In genomic region chrX:132217203-132218073, GRCh38 we compare ENCODE assay signal across 8 cellular contexts. TPM values are rescaled to one million over a fixed set of nuclear protein-coding genes. Genes with fewer than 3 reads are reported as not detected.
DNase-seq lines count a peak whose midpoint lies in the region; ATAC-seq and TF ChIP-seq lines count a peak whose summit lies in the region.

No MANE protein-coding gene starts in this region.

- BruUV-seq in HCT116 (replicated peaks; lab: Mats Ljungman, UMichigan), result no TSS peak

- peak; percentile 81 for ATAC-seq in HCT116
- ATAC-seq in gastroesophageal sphincter, result peak; percentile 70
- peak; percentile 57 for ATAC-seq in thoracic aorta (ENCODE audit: insufficient number of reproducible peaks, low FRiP score, low read depth)

- 0% methylated on average over 1 of the region's 74 CpGs; no CpG with 5 or more reads in 1 of the 2 donors for WGBS in gastroesophageal sphincter (ENCODE audit: low coverage in 1 of 2), 2 donors

- H4K20me1 ChIP-seq in HCT116 (ENCODE audit: insufficient read depth) (no peaks in the 10 kb centered on the region), MM.1S (ENCODE audit: insufficient read depth, low read length) (no peaks in the 10 kb centered on the region)

- TF ChIP-seq POLR2A in HCT116 (IDR thresholded peaks at IDR 0.05; ENCODE audit: borderline replicate concordance, extremely low read depth, insufficient read depth, insufficient read length) (no peak), gastroesophageal sphincter (IDR thresholded peaks at IDR 0.05) (no peak)

- no peak for TF ChIP-seq EP300 in gastroesophageal sphincter (IDR thresholded peaks at IDR 0.05)

- H3F3A ChIP-seq in MM.1S (ENCODE audit: insufficient read depth, low read length), result peaks cover 9% of the 10 kb centered on the region; the same call in 1 of the 2 replicates

- H3K9me2 ChIP-seq in HCT116 (ENCODE audit: insufficient read depth) (no peaks in the 10 kb centered on the region), MM.1S (replicated peaks; ENCODE audit: insufficient read depth, low read length) (no peaks in the 10 kb centered on the region)

- H3K79me2 ChIP-seq in HCT116 (ENCODE audit: insufficient read depth, low read length) (peaks cover 39% of the 10 kb centered on the region), MM.1S (ENCODE audit: low read length) (peaks cover 36% of the 10 kb centered on the region)

- H3K36me3 ChIP-seq in HCT116 (ENCODE audit: control insufficient read depth in 1 of 2, insufficient read depth in 2 of 2, low read length in 2 of 2) (peaks cover 0 to 6% of the 10 kb centered on the region in 2 experiments; a peak in 2 of 4 replicates), MM.1S (replicated peaks; ENCODE audit: insufficient read depth, low read length) (0 out of 2 replicates have a peak, but pooled peaks cover 7% of the 10 kb centered on the region), gastroesophageal sphincter (peaks cover 0 to 15% of the 10 kb centered on the region in 2 donors), thoracic aorta (no peaks in the 10 kb centered on the region)

- H3K4me3 ChIP-seq in HCT116 (replicated peaks in 1 of 2; ENCODE audit: low read depth in 1 of 2, low read length in 2 of 2) (peak overlapping the region; percentile 66 to 75), MM.1S (ENCODE audit: low read length) (peak overlapping the region; percentile 75), gastroesophageal sphincter (peak overlapping the region; percentile 77 to 81), thoracic aorta (peak overlapping the region; percentile 81)

- TF ChIP-seq RAD21 in HCT116 (IDR thresholded peaks at IDR 0.05; ENCODE audit: low read depth), result no peak

- H3K4me1 ChIP-seq in HCT116 (ENCODE audit: control insufficient read depth in 1 of 2, insufficient read depth in 2 of 2, low read length in 2 of 2) (peaks cover 0 to 11% of the 10 kb centered on the region in 2 experiments; a peak in 3 of 4 replicates), MM.1S (ENCODE audit: low read length) (peaks cover 6% of the 10 kb centered on the region; the same call in 1 of the 2 replicates), gastroesophageal sphincter (peaks cover 0 to 48% (median 0%) of the 10 kb centered on the region in 3 donors), thoracic aorta (ENCODE audit: control insufficient read depth in 1 of 2, low read depth in 2 of 2) (peaks cover 10 to 13% of the 10 kb centered on the region in 2 donors)

- no peak for TF ChIP-seq CTCF in HCT116 (IDR thresholded peaks at IDR 0.05 in 2 of 3, conservative IDR thresholded peaks at IDR 0.05 in 1 of 3; ENCODE audit: borderline replicate concordance in 1 of 3, insufficient read depth in 1 of 3, low read depth in 2 of 3, low read length in 2 of 3)
- TF ChIP-seq CTCF in MM.1S (IDR thresholded peaks at IDR 0.05; ENCODE audit: low read length), result no peak
- no peak for TF ChIP-seq CTCF in gastroesophageal sphincter (IDR thresholded peaks at IDR 0.05)
- no peak for TF ChIP-seq CTCF in thoracic aorta (IDR thresholded peaks at IDR 0.05)

- peak overlapping the region; percentile 74 for H3K9ac ChIP-seq in HCT116 (ENCODE audit: low read length)
- peak overlapping the region; percentile 88 for H3K9ac ChIP-seq in MM.1S (ENCODE audit: low read length)

- DNase-seq in GDM1 (lab: John Stamatoyannopoulos, UW) (peak; percentile 83), HCT116 (ENCODE audit: low read depth, low spot score) (peak; percentile 74), MM.1S (peak; percentile 69), SIG-M5 (lab: John Stamatoyannopoulos, UW) (peak; percentile 5), occipital lobe (lab: John Stamatoyannopoulos, UW) (peak; percentile 22), thoracic aorta (ENCODE audit: low spot score) (no peak)
- peak; percentile 67 for DNase-seq in activated gamma-delta T cell treated with anti-CD3 and anti-CD28 coated beads, Interleukin-2, amount 50 U/mL, for 16 hours (ENCODE audit: low read depth)

- POLR2A ChIA-PET in HCT116 (lab: Charles Lee), result interaction anchor here (0.6 kb wide), 1 partner anchor 374 kb away, joined by 4 read pairs; no protein-coding TSS in a partner anchor

- intact Hi-C loops in HCT116 (cut with micrococcal nuclease), result loop anchor here (2.0 kb wide), 1 partner anchor 195 kb away; the partner anchor contains the start of gene STK26

- H3K27ac ChIP-seq in HCT116 (ENCODE audit: low read depth, low read length) (peak overlapping the region; percentile 80), MM.1S (ENCODE audit: low read length) (peak overlapping the region; percentile 85), gastroesophageal sphincter (peak overlapping the region; percentile 95 to 98 (median 96)), thoracic aorta (peak overlapping the region; percentile 90 to 95)

- H2AFZ ChIP-seq in HCT116 (ENCODE audit: low read depth, low read length, poor library complexity, severe bottlenecking) (no peak overlapping the region), MM.1S (ENCODE audit: low read length) (peak overlapping the region; percentile 63)

- H3K27me3 ChIP-seq in HCT116 (ENCODE audit: insufficient read depth, low read length) (no peaks in the 10 kb centered on the region), MM.1S (replicated peaks; ENCODE audit: insufficient read depth, low read length) (no peaks in the 10 kb centered on the region), gastroesophageal sphincter (no peaks in the 10 kb centered on the region), thoracic aorta (replicated peaks; ENCODE audit: insufficient read depth) (no peaks in the 10 kb centered on the region)

- H3K9me3 ChIP-seq in HCT116 (ENCODE audit: control insufficient read depth in 1 of 2, insufficient read depth in 1 of 2, low read depth in 1 of 2, low read length in 2 of 2), result no peaks in the 10 kb centered on the region
- no peaks in the 10 kb centered on the region for H3K9me3 ChIP-seq in MM.1S (replicated peaks; ENCODE audit: insufficient read depth, low read length)
- no peaks in the 10 kb centered on the region for H3K9me3 ChIP-seq in gastroesophageal sphincter
- no peaks in the 10 kb centered on the region for H3K9me3 ChIP-seq in thoracic aorta

- H3K4me2 ChIP-seq in HCT116 (ENCODE audit: low read length) (peak overlapping the region; percentile 76), MM.1S (ENCODE audit: low read depth, low read length) (peak overlapping the region; percentile 50)

- CTCF ChIA-PET in HCT116 (lab: Charles Lee), result interaction anchor here (3.1 kb wide), 1 partner anchor 125 kb away, joined by 38 read pairs; no protein-coding TSS in a partner anchor

- RAD21 ChIA-PET in HCT116 (lab: Charles Lee; ENCODE audit: low non-redundant PET in 1 of 2, low total read pairs in 2 of 2, uncharacterized antibody in 2 of 2, unreplicated experiment in 2 of 2), result no interaction called here

TF ChIP-seq in HCT116, 20 proteins besides CTCF, POLR2A, EP300 and RAD21 (continues in another document):
- TF ChIP-seq YY1 (IDR thresholded peaks at IDR 0.05; ENCODE audit: extremely low read depth, insufficient replicate concordance, low read depth, low read length), result peak; percentile 7
- TF ChIP-seq TCF7L2 (IDR thresholded peaks at IDR 0.05; ENCODE audit: borderline replicate concordance, extremely low read depth, insufficient read depth, insufficient read length), result peak; percentile 15
- TF ChIP-seq POLR2AphosphoS5 (IDR thresholded peaks at IDR 0.05; ENCODE audit: low read depth, low read length), result peak; percentile 59
- TF ChIP-seq EZH2 (IDR thresholded peaks at IDR 0.05), result no peak
- TF ChIP-seq REST (IDR thresholded peaks at IDR 0.05; ENCODE audit: low read depth), result no peak
- TF ChIP-seq ZBTB33 (IDR thresholded peaks at IDR 0.05; ENCODE audit: extremely low read depth, insufficient replicate concordance, low read length), result no peak

RNA-seq across cellular contexts. Expression of gene RAP2C, which starts 1.8 kb away (rescaled TPM):
- total RNA-seq in HCT116 (2021; ENCODE audit: unreplicated experiment) (19.9 TPM), gastroesophageal sphincter (10 to 100 TPM; 14.5 to 19.9 (median 15.5) TPM), occipital lobe (19.2 TPM), thoracic aorta (10 to 100 TPM; 12.3 to 14.3 TPM)
- polyA plus RNA-seq in HCT116 (2012), result 11.6 and 12.1 TPM in 2 replicates
